1 cellular context compared by ENCODE assay signal in genomic region chr3:30241721-30242120, GRCh38.
TF ChIP-seq lines count a peak whose summit lies in the region.

No MANE protein-coding gene starts in this region.

TF ChIP-seq in liver, 16 proteins besides CTCF, POLR2A, EP300 and RAD21 (continued from another document):
- peak; percentile 35 for TF ChIP-seq ZBTB33 (IDR thresholded peaks at IDR 0.05)
- TF ChIP-seq HNF4A (conservative IDR thresholded peaks at IDR 0.05) = peak; percentile 72 to 81
- no peak for TF ChIP-seq TAF1 (conservative IDR thresholded peaks at IDR 0.05)
- TF ChIP-seq HNF4G (IDR thresholded peaks at IDR 0.05) = no peak
- peak; percentile 16 for TF ChIP-seq REST (IDR thresholded peaks at IDR 0.05)
- TF ChIP-seq FOXA1 (IDR thresholded peaks at IDR 0.05) = peak; percentile 46
- TF ChIP-seq MAX (IDR thresholded peaks at IDR 0.05) = peak; percentile 60
- TF ChIP-seq FOXA2 (IDR thresholded peaks at IDR 0.05) = peak; percentile 75
- peak; percentile 42 for TF ChIP-seq SP1 (IDR thresholded peaks at IDR 0.05)
- no peak for TF ChIP-seq NR2F2 (IDR thresholded peaks at IDR 0.05)
- TF ChIP-seq RXRA (IDR thresholded peaks at IDR 0.05) = peak; percentile 60 to 76
TF ChIP-seq in liver: peak in this region for 11.
